In the genomic region with DNA sequence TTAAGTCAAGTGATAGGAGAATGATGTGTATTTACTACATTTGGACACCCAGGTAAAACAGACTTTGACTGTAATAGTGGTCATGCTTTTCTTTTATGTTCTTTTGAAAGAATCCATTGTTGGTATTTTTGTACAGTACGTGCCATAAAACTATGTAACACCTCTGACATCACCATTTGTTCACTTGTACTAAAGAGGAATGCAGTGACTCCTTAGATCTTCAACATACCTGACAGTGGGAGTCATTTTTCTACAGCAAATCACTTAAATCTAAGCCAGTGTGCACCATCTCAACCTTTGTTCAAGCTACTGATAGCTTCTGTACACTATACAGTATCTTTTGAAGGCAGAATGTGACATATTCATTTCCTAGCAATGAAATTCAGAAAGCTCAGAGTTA, we compare ENCODE assay signal across 20 cellular contexts. TPM values are rescaled to one million over a fixed set of nuclear protein-coding genes. Genes with fewer than 3 reads are reported as not detected.
"Had no signal": no experiment of that assay in that cellular context is flagged by ENCODE, and none has a peak within 500 bp of the region (broad histone marks: within the 10 kb centered on the region; RNA-seq: fewer than 3 reads in every experiment).

No MANE protein-coding gene starts in this region.

- H3K36me3 ChIP-seq: left ventricle myocardium inferior, prostate gland, suprapubic skin, upper lobe of right lung had no signal

- H3K4me1 Mint-ChIP-seq: activated CD4-positive, alpha-beta memory T cell treated with anti-CD3 and anti-CD28 coated beads, Interleukin-2, amount 10 ng/mL, durations not matched to agents 7 days and 5 days; activated naive CD8-positive, alpha-beta T cell treated with anti-CD3 and anti-CD28 coated beads, Interleukin-2, amount 10 ng/mL, durations not matched to agents 7 days and 5 days; nephron had no signal

- H3K9me3 Mint-ChIP-seq: activated CD4-positive, alpha-beta memory T cell treated with anti-CD3 and anti-CD28 coated beads, Interleukin-2, amount 10 ng/mL, durations not matched to agents 7 days and 5 days; activated naive CD8-positive, alpha-beta T cell treated with anti-CD3 and anti-CD28 coated beads, Interleukin-2, amount 10 ng/mL, durations not matched to agents 7 days and 5 days; nephron had no signal

- H3K36me3 Mint-ChIP-seq: activated naive CD8-positive, alpha-beta T cell treated with anti-CD3 and anti-CD28 coated beads, Interleukin-2, amount 10 ng/mL, durations not matched to agents 7 days and 5 days had no signal

- DNase-seq: activated CD4-positive, alpha-beta memory T cell treated with anti-CD3 and anti-CD28 coated beads, Interleukin-2, amount 10 ng/mL, durations not matched to agents 7 days and 5 days; activated CD4-positive, alpha-beta T cell treated with anti-CD3 and anti-CD28 coated beads for 1 hour; activated gamma-delta T cell treated with Interleukin-2 at 50 U/mL for 16 hours; activated naive CD8-positive, alpha-beta T cell treated with anti-CD3 and anti-CD28 coated beads, Interleukin-2, amount 10 ng/mL, durations not matched to agents 7 days and 5 days; activated T-cell treated with anti-CD3 and anti-CD28 coated beads, Interleukin-2, amount 50 U/mL, for 72 hours; aorta; central memory CD4-positive, alpha-beta T cell; cortex of kidney; effector memory CD4-positive, alpha-beta T cell; left ventricle myocardium inferior; mesendoderm; occipital lobe; stimulated activated CD4-positive, alpha-beta T cell treated with anti-CD3 and anti-CD28 coated beads, Interleukin-4, amount 100 ng/mL, for 1 hour; stimulated activated CD8-positive, alpha-beta memory T cell treated with anti-CD3 and anti-CD28 coated beads, Interleukin-4, amount 100 ng/mL, for 48 hours; stimulated activated naive CD8-positive, alpha-beta T cell treated with anti-CD3 and anti-CD28 coated beads, Interleukin-15, Interleukin-2, amounts not matched to agents 100 U/mL and 50 U/mL, for 24 hours; SW 1271; upper lobe of right lung had no signal

- H3K4me3 ChIP-seq: left ventricle myocardium inferior, prostate gland, suprapubic skin, upper lobe of right lung had no signal

- H3K27ac Mint-ChIP-seq: activated CD4-positive, alpha-beta memory T cell treated with anti-CD3 and anti-CD28 coated beads, Interleukin-2, amount 10 ng/mL, durations not matched to agents 7 days and 5 days; activated naive CD8-positive, alpha-beta T cell treated with anti-CD3 and anti-CD28 coated beads, Interleukin-2, amount 10 ng/mL, durations not matched to agents 7 days and 5 days; activated T-cell treated with anti-CD3 and anti-CD28 coated beads, Interleukin-2, amount 50 U/mL, for 72 hours; nephron had no signal

- H3K4me3 Mint-ChIP-seq: activated CD4-positive, alpha-beta memory T cell treated with anti-CD3 and anti-CD28 coated beads, Interleukin-2, amount 10 ng/mL, durations not matched to agents 7 days and 5 days; activated naive CD8-positive, alpha-beta T cell treated with anti-CD3 and anti-CD28 coated beads, Interleukin-2, amount 10 ng/mL, durations not matched to agents 7 days and 5 days; activated T-cell treated with anti-CD3 and anti-CD28 coated beads, Interleukin-2, amount 50 U/mL, for 72 hours; nephron had no signal

RNA-seq across cellular contexts. Expression of gene PLD5, which starts 6.3 kb away (rescaled TPM):
- total RNA-seq: activated CD4-positive, alpha-beta memory T cell treated with anti-CD3 and anti-CD28 coated beads, Interleukin-2, amount 10 ng/mL, durations not matched to agents 7 days and 5 days; activated naive CD8-positive, alpha-beta T cell treated with anti-CD3 and anti-CD28 coated beads, Interleukin-2, amount 10 ng/mL, durations not matched to agents 7 days and 5 days; activated T-cell treated with anti-CD3 and anti-CD28 coated beads, Interleukin-2, amount 50 U/mL, for 72 hours had no signal
